ENCODE assay signal across 10 cellular contexts in the genomic region with DNA sequence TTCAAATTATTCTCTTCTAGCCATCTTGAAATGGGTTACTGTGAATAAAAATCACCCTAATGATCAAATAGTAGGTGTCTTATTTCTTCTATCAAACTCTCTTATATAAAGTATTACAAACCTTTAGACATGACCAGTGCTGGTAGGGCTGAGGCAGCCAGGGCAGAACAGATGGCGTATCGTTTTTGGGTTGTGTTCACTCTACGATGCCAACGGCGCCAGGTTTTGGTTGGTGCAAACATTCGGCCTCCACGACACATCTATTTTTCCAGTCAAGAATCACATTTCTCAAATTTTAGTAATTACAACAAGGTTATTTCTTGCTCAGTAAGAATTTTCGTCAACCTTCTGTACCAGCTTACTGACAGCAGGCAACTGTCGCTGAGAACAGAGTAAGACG.
DNase-seq lines count a peak whose midpoint lies in the region; ATAC-seq and TF ChIP-seq lines count a peak whose summit lies in the region.
"Had no signal": no experiment of that assay in that cellular context is flagged by ENCODE, and none has a peak within 500 bp of the region (broad histone marks: within the 10 kb centered on the region; RNA-seq: fewer than 3 reads in every experiment).

No MANE protein-coding gene starts in this region.

- H2AFZ ChIP-seq in neuron (ENCODE audit: low read depth, low read length), result no peak overlapping the region

- peak overlapping the region; percentile 95 for H3K27ac ChIP-seq in effector memory CD4-positive, alpha-beta T cell (ENCODE audit: insufficient read depth, low read length, poor library complexity, severe bottlenecking)

- H3K27me3 ChIP-seq in GM06990 (replicated peaks; ENCODE audit: control insufficient read depth, insufficient read depth, low read length), result no peaks in the 10 kb centered on the region
- no peaks in the 10 kb centered on the region for H3K27me3 ChIP-seq in NT2/D1 (ENCODE audit: insufficient read depth, insufficient read length)
- H3K27me3 ChIP-seq in effector memory CD4-positive, alpha-beta T cell (replicated peaks; ENCODE audit: control insufficient read depth, insufficient read depth, low read length, poor library complexity, severe bottlenecking), result no peaks in the 10 kb centered on the region
- no peaks in the 10 kb centered on the region for H3K27me3 ChIP-seq in neuron (ENCODE audit: insufficient read depth, low read length)

- H3K9me3 ChIP-seq in NT2/D1 (ENCODE audit: insufficient read depth, low read length) (no peaks in the 10 kb centered on the region), neuron (ENCODE audit: low read length) (no peaks in the 10 kb centered on the region)
- H3K9me3 ChIP-seq in effector memory CD4-positive, alpha-beta T cell (ENCODE audit: control insufficient read depth, low read length), result no peaks in the 10 kb centered on the region

- H3K4me1 ChIP-seq in NT2/D1 (ENCODE audit: insufficient read depth, insufficient read length) (no peaks in the 10 kb centered on the region), neuron (ENCODE audit: insufficient read depth, low read length) (peaks cover 21% of the 10 kb centered on the region)
- H3K4me1 ChIP-seq in effector memory CD4-positive, alpha-beta T cell (ENCODE audit: control insufficient read depth, insufficient read depth, low read length, poor library complexity, severe bottlenecking), result peaks cover 23% of the 10 kb centered on the region

- DNase-seq in GM06990 (ENCODE audit: extremely low read depth, insufficient read length) (no peak), NT2/D1 (ENCODE audit: low read depth, low spot score) (no peak), pons (ENCODE audit: low spot score) (no peak)
- no peak for DNase-seq in effector memory CD4-positive, alpha-beta T cell
- DNase-seq in activated CD4-positive, alpha-beta T cell treated with anti-CD3 and anti-CD28 coated beads for 48 hours, result no peak
- DNase-seq: aorta, midbrain had no signal

- ATAC-seq in HG02870 (IDR thresholded peaks at IDR 0.05; ENCODE audit: unreplicated experiment), result no peak
- ATAC-seq: Right ventricle myocardium inferior had no signal

- no peak for TF ChIP-seq CTCF in GM06990 (IDR thresholded peaks at IDR 0.05; ENCODE audit: insufficient read depth, low read length, poor library complexity, severe bottlenecking)

- H3K4me3 ChIP-seq in GM06990 (replicated peaks; ENCODE audit: low read depth, low read length) (peak overlapping the region; percentile 99), NT2/D1 (ENCODE audit: insufficient read length, low read depth) (peak overlapping the region; percentile 93), neuron (ENCODE audit: low read length) (peak overlapping the region; percentile 85)
- H3K4me3 ChIP-seq in effector memory CD4-positive, alpha-beta T cell (ENCODE audit: insufficient read depth, low read depth, low read length, poor library complexity, severe bottlenecking), result peak overlapping the region; percentile 83

- peak overlapping the region; percentile 100 for H3K9ac ChIP-seq in NT2/D1 (ENCODE audit: insufficient read length, low read depth)

- H3K36me3 ChIP-seq in GM06990 (ENCODE audit: control insufficient read depth, insufficient read depth, low read length) (peaks cover 18% of the 10 kb centered on the region), NT2/D1 (ENCODE audit: insufficient read depth, insufficient read length, low read length) (peaks cover 70% of the 10 kb centered on the region), neuron (ENCODE audit: insufficient read depth, low read length) (peaks cover 51% of the 10 kb centered on the region)
- peaks cover 54% of the 10 kb centered on the region for H3K36me3 ChIP-seq in effector memory CD4-positive, alpha-beta T cell (ENCODE audit: control insufficient read depth, insufficient read depth, low read length)
